1 cellular context compared by ENCODE assay signal in genomic region chr15:63517202-63517601, GRCh38.
TF ChIP-seq lines count a peak whose summit lies in the region.

No MANE protein-coding gene starts in this region.

TF ChIP-seq in IMR-90, 13 proteins besides CTCF, POLR2A, EP300 and RAD21 (continued from another document):
- TF ChIP-seq CEBPB (IDR thresholded peaks at IDR 0.05; ENCODE audit: low read depth, low read length) (no peak), ELK1 (IDR thresholded peaks at IDR 0.05; ENCODE audit: borderline replicate concordance, low read depth, low read length) (no peak), MAFK (IDR thresholded peaks at IDR 0.05; ENCODE audit: low read depth, low read length) (no peak), RFX5 (IDR thresholded peaks at IDR 0.05; ENCODE audit: low read depth, low read length) (no peak), BHLHE40 (IDR thresholded peaks at IDR 0.05; ENCODE audit: low read depth, low read length) (no peak), CHD1 (IDR thresholded peaks at IDR 0.05; ENCODE audit: low read depth, low read length) (no peak), USF2 (IDR thresholded peaks at IDR 0.05; ENCODE audit: low read depth, low read length) (no peak), MXI1 (IDR thresholded peaks at IDR 0.05; ENCODE audit: borderline replicate concordance, low read depth, low read length) (no peak)
